Comparison of ENCODE assay signal across 1 cellular context in the genomic region with DNA sequence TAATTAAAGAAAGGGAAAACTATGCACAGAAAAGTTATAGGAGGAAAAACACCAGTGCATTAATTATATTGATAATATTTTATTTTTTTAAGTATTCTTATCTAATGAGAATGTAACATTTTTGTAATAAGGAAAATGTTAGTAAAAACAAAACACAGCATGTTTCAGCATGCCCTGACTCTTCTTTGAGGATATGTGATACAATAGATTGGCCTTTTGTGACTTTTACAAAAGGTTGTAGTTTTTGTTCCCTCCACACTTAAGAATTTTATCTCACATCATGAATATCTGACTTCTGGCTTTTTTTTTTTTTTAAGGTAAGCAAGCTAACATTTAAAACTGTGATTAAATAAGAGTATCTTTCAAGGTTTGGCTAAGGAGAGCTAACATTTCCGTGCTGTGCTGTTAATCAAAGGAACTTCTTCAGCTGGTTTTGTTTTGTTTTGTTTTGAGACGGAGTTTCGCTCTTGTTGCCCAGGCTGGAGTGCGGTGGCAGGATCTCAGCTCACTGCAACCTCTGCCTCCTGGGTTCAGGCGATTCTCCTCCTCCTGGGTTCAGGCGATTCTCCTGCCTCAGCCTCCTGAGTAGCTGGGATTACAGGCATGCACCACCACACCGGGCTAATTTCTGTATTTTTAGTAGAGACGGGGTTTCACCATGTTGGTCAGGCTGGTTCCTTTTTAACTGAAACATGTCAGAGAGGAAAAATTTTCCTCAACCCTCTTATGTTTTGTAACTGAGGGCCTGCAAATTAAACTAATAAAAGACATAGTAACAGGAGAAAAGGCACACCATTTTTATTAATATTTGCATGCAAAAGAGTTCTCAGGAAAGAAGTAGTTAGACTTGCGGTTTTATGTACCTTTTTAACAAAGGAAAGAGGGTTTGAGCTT.
TF ChIP-seq lines count a peak whose summit lies in the region.

No MANE protein-coding gene starts in this region.

TF ChIP-seq in GM23338, 12 proteins besides CTCF, POLR2A, EP300 and RAD21 (continued from another document):
- TF ChIP-seq, protein P1, sequence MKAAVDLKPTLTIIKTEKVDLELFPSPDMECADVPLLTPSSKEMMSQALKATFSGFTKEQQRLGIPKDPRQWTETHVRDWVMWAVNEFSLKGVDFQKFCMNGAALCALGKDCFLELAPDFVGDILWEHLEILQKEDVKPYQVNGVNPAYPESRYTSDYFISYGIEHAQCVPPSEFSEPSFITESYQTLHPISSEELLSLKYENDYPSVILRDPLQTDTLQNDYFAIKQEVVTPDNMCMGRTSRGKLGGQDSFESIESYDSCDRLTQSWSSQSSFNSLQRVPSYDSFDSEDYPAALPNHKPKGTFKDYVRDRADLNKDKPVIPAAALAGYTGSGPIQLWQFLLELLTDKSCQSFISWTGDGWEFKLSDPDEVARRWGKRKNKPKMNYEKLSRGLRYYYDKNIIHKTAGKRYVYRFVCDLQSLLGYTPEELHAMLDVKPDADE (IDR thresholded peaks at IDR 0.05) = no peak
